In genomic region chrX:57933321-57933720, GRCh38 we compare ENCODE assay signal across 21 cellular contexts. TPM values are rescaled to one million over a fixed set of nuclear protein-coding genes. Genes with fewer than 3 reads are reported as not detected.
"Had no signal": no experiment of that assay in that cellular context is flagged by ENCODE, and none has a peak within 500 bp of the region (broad histone marks: within the 10 kb centered on the region; RNA-seq: fewer than 3 reads in every experiment).

No MANE protein-coding gene starts in this region.

- H3K36me3 ChIP-seq: left ventricle myocardium inferior, pancreas, right atrium auricular region, right lobe of liver, tibial nerve, uterus had no signal

- ATAC-seq: left colon; naive thymus-derived CD8-positive, alpha-beta T cell; pancreas; stimulated activated effector memory CD8-positive, alpha-beta T cell treated with anti-CD3 and anti-CD28 coated beads, Interleukin-12 subunit alpha, Interleukin-12 subunit beta, amount 100 ng/mL, for 72 hours had no signal

- H3K27me3 ChIP-seq: right atrium auricular region, right lobe of liver, tibial nerve, uterus had no signal

- DNase-seq: hypothalamus; immature natural killer cell; kidney; left colon; left ventricle myocardium inferior; mesendoderm; naive thymus-derived CD8-positive, alpha-beta T cell; nucleus accumbens; pancreas; right lobe of liver; stimulated activated CD4-positive, alpha-beta T cell treated with anti-CD3 and anti-CD28 coated beads, Interleukin-12 subunit alpha, Interleukin-12 subunit beta, amount 100 ng/mL, for 4 hours; stimulated activated CD4-positive, alpha-beta T cell treated with anti-CD3 and anti-CD28 coated beads, Interleukin-15, amount 100 ng/mL, for 24 hours; stimulated activated CD4-positive, alpha-beta T cell treated with anti-CD3 and anti-CD28 coated beads, Interleukin-4, amount 100 ng/mL, for 24 hours; stimulated activated naive CD4-positive, alpha-beta T cell; uterus had no signal

- H3K4me1 ChIP-seq: left ventricle myocardium inferior, pancreas, right atrium auricular region, right lobe of liver, tibial nerve, uterus had no signal

- H3K27ac ChIP-seq: left ventricle myocardium inferior, pancreas, right atrium auricular region, right lobe of liver, skin epidermis, tibial nerve, uterus had no signal

- H3K9me3 ChIP-seq: left ventricle myocardium inferior, pancreas, right atrium auricular region, right lobe of liver, tibial nerve, uterus had no signal

- H3K4me3 ChIP-seq: left ventricle myocardium inferior, lung, pancreas, right atrium auricular region, right lobe of liver, skin epidermis, tibial nerve, uterus had no signal

RNA-seq across cellular contexts. Expression of gene ZXDA, which starts 23.1 kb away (rescaled TPM):
- total RNA-seq: neural crest cell had no signal
